ENCODE assay signal across 15 cellular contexts in the genomic region with DNA sequence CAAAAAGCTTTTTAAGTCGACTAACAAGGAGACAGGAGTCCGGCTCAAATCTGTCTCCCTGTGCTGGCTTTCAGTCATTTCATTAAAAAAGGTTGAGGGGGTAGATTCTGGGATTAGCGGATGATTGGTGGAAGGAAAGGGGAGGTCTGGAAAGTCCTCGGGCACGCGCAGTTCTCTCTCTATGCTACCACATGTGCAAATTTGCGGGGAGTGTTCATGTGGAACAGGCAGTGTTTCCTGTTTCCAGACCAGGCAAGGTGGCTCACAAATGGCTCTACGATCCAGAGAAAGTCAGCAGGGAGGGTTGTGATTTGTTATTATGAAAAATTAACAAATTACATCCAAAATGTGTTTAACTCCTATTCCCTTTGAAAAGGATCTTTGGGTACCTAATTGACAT.
DNase-seq lines count a peak whose midpoint lies in the region; ATAC-seq, FAIRE-seq and TF ChIP-seq lines count a peak whose summit lies in the region.
"Had no signal": no experiment of that assay in that cellular context is flagged by ENCODE, and none has a peak within 500 bp of the region (broad histone marks: within the 10 kb centered on the region; RNA-seq: fewer than 3 reads in every experiment).

No MANE protein-coding gene starts in this region.

- peak; percentile 52 for FAIRE-seq in GM18507 (lab: Jason Lieb, UNC)

- peak overlapping the region; percentile 55; the same call in 1 of the 2 replicates for H2AFZ ChIP-seq in OCI-LY3 (ENCODE audit: low read depth, low read length)

- H3K9me3 Mint-ChIP-seq in WTC11: peaks cover 2% of the 10 kb centered on the region

- peak overlapping the region; percentile 61 for H3K4me2 ChIP-seq in OCI-LY3 (ENCODE audit: low read length)

- H3K79me2 ChIP-seq in OCI-LY3 (ENCODE audit: low read length): no peaks in the 10 kb centered on the region

- H3K27ac ChIP-seq in OCI-LY3 (ENCODE audit: low read length): peak overlapping the region; percentile 55
- no peak overlapping the region for H3K27ac ChIP-seq in left ventricle myocardium inferior (replicated peaks)
- H3K27ac ChIP-seq: Peyer's patch had no signal

- H3K27me3 ChIP-seq in OCI-LY3 (ENCODE audit: low read depth, low read length): no peaks in the 10 kb centered on the region
- peaks cover 68% of the 10 kb centered on the region for H3K27me3 ChIP-seq in left ventricle myocardium inferior (ENCODE audit: low read depth)
- H3K27me3 ChIP-seq: Peyer's patch had no signal

- H3K4me1 ChIP-seq in OCI-LY3 (ENCODE audit: low read length) (peaks cover 48% of the 10 kb centered on the region), left ventricle myocardium inferior (no peaks in the 10 kb centered on the region)
- H3K4me1 ChIP-seq: Peyer's patch had no signal

- no peak for TF ChIP-seq CTCF in OCI-LY3 (IDR thresholded peaks at IDR 0.05; ENCODE audit: low read depth, low read length)
- TF ChIP-seq CTCF in WTC11 (IDR thresholded peaks at IDR 0.05): no peak
- TF ChIP-seq CTCF in GM10248 (IDR thresholded peaks at IDR 0.05; ENCODE audit: control extremely low read depth, extremely low read depth, low read depth, missing control alignments): no peak
- TF ChIP-seq CTCF in left ventricle myocardium inferior (IDR thresholded peaks at IDR 0.05; ENCODE audit: borderline replicate concordance): no peak

- peak overlapping the region; percentile 41 for H3K9ac ChIP-seq in OCI-LY3 (ENCODE audit: low read length)

- H3K27me3 Mint-ChIP-seq in WTC11 (ENCODE audit: low read depth): peaks cover 9% of the 10 kb centered on the region; the same call in 1 of the 2 replicates

- intact Hi-C loops in left ventricle myocardium inferior (cut with micrococcal nuclease): no loop called here

- no peaks in the 10 kb centered on the region for H4K20me1 ChIP-seq in OCI-LY3 (ENCODE audit: insufficient read depth, low read length)

- DNase-seq in GM18507 (ENCODE audit: extremely low spot score, insufficient read length, low read depth): no peak
- DNase-seq in kidney tubule cell (ENCODE audit: low spot score): peak; percentile 19
- DNase-seq in WTC11 (ENCODE audit: low spot score): no peak
- no peak for DNase-seq in GM10248 (ENCODE audit: extremely low spot score)
- no peak for DNase-seq in left ventricle myocardium inferior
- no peak for DNase-seq in SIG-M5 treated with dmso at 0.1 percent for 504 hours (lab: John Stamatoyannopoulos, UW; ENCODE audit: unreplicated experiment)
- DNase-seq: COR-L47, DMS153, NCI-H146, NCI-H446, NCI-H748 treated with DMSO at 0.1 percent for 48 hours, SHP77 treated with DMSO at 0.1 percent for 48 hours had no signal

- H3K9me3 ChIP-seq in OCI-LY3 (ENCODE audit: insufficient read depth, low read length) (peaks cover 9% of the 10 kb centered on the region; the same call in 1 of the 2 replicates), left ventricle myocardium inferior (replicated peaks) (peaks cover 3% of the 10 kb centered on the region)

- H3K36me3 Mint-ChIP-seq in WTC11: no peaks in the 10 kb centered on the region
- H3K36me3 Mint-ChIP-seq: CD14-positive monocyte had no signal

- H3K36me3 ChIP-seq in OCI-LY3 (replicated peaks; ENCODE audit: low read depth, low read length) (peaks cover 10% of the 10 kb centered on the region), left ventricle myocardium inferior (no peaks in the 10 kb centered on the region)
- H3K36me3 ChIP-seq: Peyer's patch had no signal

- no peak overlapping the region for H3K27ac Mint-ChIP-seq in WTC11

- CTCF ChIA-PET in WTC11 (lab: Charles Lee) (interaction anchor here (1.9 kb wide), 1 partner anchor 15 kb away, joined by 10 read pairs; no protein-coding TSS in a partner anchor), GM10248 (lab: Yijun Ruan, JAX) (interaction anchor here (1.3 to 3.1 kb wide), 6 partner anchors 8 to 76 kb away, joined by 3 to 15 read pairs (median 4); no protein-coding TSS in a partner anchor)

- no peak overlapping the region for H3K4me3 Mint-ChIP-seq in WTC11

- H3K4me1 Mint-ChIP-seq in WTC11: no peaks in the 10 kb centered on the region
- H3K4me1 Mint-ChIP-seq: CD14-positive monocyte had no signal

- no peak for ATAC-seq in WTC11

- POLR2A ChIA-PET in WTC11 (lab: Charles Lee) (no interaction called here), GM10248 (lab: Yijun Ruan, JAX) (no interaction called here)

- H3K4me3 ChIP-seq in OCI-LY3 (ENCODE audit: low read length) (peak overlapping the region; percentile 34), left ventricle myocardium inferior (no peak overlapping the region)
- H3K4me3 ChIP-seq: Peyer's patch had no signal

TF ChIP-seq in WTC11, 78 proteins besides CTCF, POLR2A, EP300 and RAD21 (continues in another document):
- TF ChIP-seq ATF1 (CRISPR knock-in tag; IDR thresholded peaks at IDR 0.05): no peak
- no peak for TF ChIP-seq SMAD3 (CRISPR knock-in tag; IDR thresholded peaks at IDR 0.05; ENCODE audit: borderline replicate concordance)
- TF ChIP-seq, protein P1, sequence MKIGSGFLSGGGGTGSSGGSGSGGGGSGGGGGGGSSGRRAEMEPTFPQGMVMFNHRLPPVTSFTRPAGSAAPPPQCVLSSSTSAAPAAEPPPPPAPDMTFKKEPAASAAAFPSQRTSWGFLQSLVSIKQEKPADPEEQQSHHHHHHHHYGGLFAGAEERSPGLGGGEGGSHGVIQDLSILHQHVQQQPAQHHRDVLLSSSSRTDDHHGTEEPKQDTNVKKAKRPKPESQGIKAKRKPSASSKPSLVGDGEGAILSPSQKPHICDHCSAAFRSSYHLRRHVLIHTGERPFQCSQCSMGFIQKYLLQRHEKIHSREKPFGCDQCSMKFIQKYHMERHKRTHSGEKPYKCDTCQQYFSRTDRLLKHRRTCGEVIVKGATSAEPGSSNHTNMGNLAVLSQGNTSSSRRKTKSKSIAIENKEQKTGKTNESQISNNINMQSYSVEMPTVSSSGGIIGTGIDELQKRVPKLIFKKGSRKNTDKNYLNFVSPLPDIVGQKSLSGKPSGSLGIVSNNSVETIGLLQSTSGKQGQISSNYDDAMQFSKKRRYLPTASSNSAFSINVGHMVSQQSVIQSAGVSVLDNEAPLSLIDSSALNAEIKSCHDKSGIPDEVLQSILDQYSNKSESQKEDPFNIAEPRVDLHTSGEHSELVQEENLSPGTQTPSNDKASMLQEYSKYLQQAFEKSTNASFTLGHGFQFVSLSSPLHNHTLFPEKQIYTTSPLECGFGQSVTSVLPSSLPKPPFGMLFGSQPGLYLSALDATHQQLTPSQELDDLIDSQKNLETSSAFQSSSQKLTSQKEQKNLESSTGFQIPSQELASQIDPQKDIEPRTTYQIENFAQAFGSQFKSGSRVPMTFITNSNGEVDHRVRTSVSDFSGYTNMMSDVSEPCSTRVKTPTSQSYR (CRISPR knock-in tag; IDR thresholded peaks at IDR 0.05): no peak
- TF ChIP-seq, protein P2, sequence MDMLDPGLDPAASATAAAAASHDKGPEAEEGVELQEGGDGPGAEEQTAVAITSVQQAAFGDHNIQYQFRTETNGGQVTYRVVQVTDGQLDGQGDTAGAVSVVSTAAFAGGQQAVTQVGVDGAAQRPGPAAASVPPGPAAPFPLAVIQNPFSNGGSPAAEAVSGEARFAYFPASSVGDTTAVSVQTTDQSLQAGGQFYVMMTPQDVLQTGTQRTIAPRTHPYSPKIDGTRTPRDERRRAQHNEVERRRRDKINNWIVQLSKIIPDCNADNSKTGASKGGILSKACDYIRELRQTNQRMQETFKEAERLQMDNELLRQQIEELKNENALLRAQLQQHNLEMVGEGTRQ (CRISPR knock-in tag; IDR thresholded peaks at IDR 0.05): no peak
- no peak for TF ChIP-seq SP1 (CRISPR knock-in tag; conservative IDR thresholded peaks at IDR 0.05)
- TF ChIP-seq ZNF671 (CRISPR knock-in tag; IDR thresholded peaks at IDR 0.05): no peak
- TF ChIP-seq, protein P3, sequence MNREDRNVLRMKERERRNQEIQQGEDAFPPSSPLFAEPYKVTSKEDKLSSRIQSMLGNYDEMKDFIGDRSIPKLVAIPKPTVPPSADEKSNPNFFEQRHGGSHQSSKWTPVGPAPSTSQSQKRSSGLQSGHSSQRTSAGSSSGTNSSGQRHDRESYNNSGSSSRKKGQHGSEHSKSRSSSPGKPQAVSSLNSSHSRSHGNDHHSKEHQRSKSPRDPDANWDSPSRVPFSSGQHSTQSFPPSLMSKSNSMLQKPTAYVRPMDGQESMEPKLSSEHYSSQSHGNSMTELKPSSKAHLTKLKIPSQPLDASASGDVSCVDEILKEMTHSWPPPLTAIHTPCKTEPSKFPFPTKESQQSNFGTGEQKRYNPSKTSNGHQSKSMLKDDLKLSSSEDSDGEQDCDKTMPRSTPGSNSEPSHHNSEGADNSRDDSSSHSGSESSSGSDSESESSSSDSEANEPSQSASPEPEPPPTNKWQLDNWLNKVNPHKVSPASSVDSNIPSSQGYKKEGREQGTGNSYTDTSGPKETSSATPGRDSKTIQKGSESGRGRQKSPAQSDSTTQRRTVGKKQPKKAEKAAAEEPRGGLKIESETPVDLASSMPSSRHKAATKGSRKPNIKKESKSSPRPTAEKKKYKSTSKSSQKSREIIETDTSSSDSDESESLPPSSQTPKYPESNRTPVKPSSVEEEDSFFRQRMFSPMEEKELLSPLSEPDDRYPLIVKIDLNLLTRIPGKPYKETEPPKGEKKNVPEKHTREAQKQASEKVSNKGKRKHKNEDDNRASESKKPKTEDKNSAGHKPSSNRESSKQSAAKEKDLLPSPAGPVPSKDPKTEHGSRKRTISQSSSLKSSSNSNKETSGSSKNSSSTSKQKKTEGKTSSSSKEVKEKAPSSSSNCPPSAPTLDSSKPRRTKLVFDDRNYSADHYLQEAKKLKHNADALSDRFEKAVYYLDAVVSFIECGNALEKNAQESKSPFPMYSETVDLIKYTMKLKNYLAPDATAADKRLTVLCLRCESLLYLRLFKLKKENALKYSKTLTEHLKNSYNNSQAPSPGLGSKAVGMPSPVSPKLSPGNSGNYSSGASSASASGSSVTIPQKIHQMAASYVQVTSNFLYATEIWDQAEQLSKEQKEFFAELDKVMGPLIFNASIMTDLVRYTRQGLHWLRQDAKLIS (CRISPR knock-in tag; IDR thresholded peaks at IDR 0.05; ENCODE audit: borderline replicate concordance): no peak
- TF ChIP-seq ELF4 (CRISPR knock-in tag; IDR thresholded peaks at IDR 0.05; ENCODE audit: low read depth): no peak
- TF ChIP-seq ZNF121 (CRISPR knock-in tag; IDR thresholded peaks at IDR 0.05): no peak
- TF ChIP-seq NFYB (CRISPR knock-in tag; conservative IDR thresholded peaks at IDR 0.05; ENCODE audit: low read depth): no peak
- no peak for TF ChIP-seq SOX15 (CRISPR knock-in tag; IDR thresholded peaks at IDR 0.05)
- no peak for TF ChIP-seq ZNF138 (CRISPR knock-in tag; conservative IDR thresholded peaks at IDR 0.05)
- TF ChIP-seq, protein P4, sequence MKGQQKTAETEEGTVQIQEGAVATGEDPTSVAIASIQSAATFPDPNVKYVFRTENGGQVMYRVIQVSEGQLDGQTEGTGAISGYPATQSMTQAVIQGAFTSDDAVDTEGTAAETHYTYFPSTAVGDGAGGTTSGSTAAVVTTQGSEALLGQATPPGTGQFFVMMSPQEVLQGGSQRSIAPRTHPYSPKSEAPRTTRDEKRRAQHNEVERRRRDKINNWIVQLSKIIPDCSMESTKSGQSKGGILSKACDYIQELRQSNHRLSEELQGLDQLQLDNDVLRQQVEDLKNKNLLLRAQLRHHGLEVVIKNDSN (CRISPR knock-in tag; IDR thresholded peaks at IDR 0.05): no peak
- TF ChIP-seq NFE2L1 (CRISPR knock-in tag; IDR thresholded peaks at IDR 0.05): no peak
